1 cellular context compared by ENCODE assay signal in genomic region chr3:37144806-37145205, GRCh38.
TF ChIP-seq lines count a peak whose summit lies in the region.

No MANE protein-coding gene starts in this region.

TF ChIP-seq in endothelial cell of umbilical vein, 7 proteins besides CTCF, POLR2A, EP300 and RAD21 (continued from another document):
- TF ChIP-seq MAX (IDR thresholded peaks at IDR 0.05; ENCODE audit: insufficient read depth, insufficient read length) = no peak
- no peak for TF ChIP-seq MYC (IDR thresholded peaks at IDR 0.05; ENCODE audit: low read depth, low read length)
- no peak for TF ChIP-seq FOS (IDR thresholded peaks at IDR 0.05; ENCODE audit: borderline replicate concordance, insufficient read depth, low read length)
TF ChIP-seq in endothelial cell of umbilical vein: peak in this region for 0.
